1 cellular context compared by ENCODE assay signal in genomic region chr12:132174015-132174660, GRCh38.
TF ChIP-seq lines count a peak whose summit lies in the region.

No MANE protein-coding gene starts in this region.

TF ChIP-seq in HepG2, 621 proteins besides CTCF, POLR2A, EP300 and RAD21:
- TF ChIP-seq CSRNP2 (CRISPR knock-in tag; conservative IDR thresholded peaks at IDR 0.05; ENCODE audit: low read depth), result no peak
- TF ChIP-seq NBN (conservative IDR thresholded peaks at IDR 0.05), result no peak
- no peak for TF ChIP-seq ZNF10 (CRISPR knock-in tag; IDR thresholded peaks at IDR 0.05; ENCODE audit: borderline replicate concordance, low read depth)
- TF ChIP-seq TARDBP (CRISPR knock-in tag; IDR thresholded peaks at IDR 0.05), result no peak
- no peak for TF ChIP-seq ZBTB14 (CRISPR knock-in tag; IDR thresholded peaks at IDR 0.05)
- no peak for TF ChIP-seq ZNF547 (CRISPR knock-in tag; IDR thresholded peaks at IDR 0.05)
- TF ChIP-seq TSC22D2 (CRISPR knock-in tag; IDR thresholded peaks at IDR 0.05; ENCODE audit: borderline replicate concordance), result no peak
- TF ChIP-seq SAFB2 (CRISPR knock-in tag; IDR thresholded peaks at IDR 0.05; ENCODE audit: borderline replicate concordance, low read depth), result no peak
- no peak for TF ChIP-seq ZNF17 (CRISPR knock-in tag; IDR thresholded peaks at IDR 0.05)
- no peak for TF ChIP-seq ZNF30 (CRISPR knock-in tag; IDR thresholded peaks at IDR 0.05)
- TF ChIP-seq MTERF4 (CRISPR knock-in tag; IDR thresholded peaks at IDR 0.05), result no peak
- no peak for TF ChIP-seq GLMP (CRISPR knock-in tag; IDR thresholded peaks at IDR 0.05; ENCODE audit: borderline replicate concordance)
- no peak for TF ChIP-seq NCOR1 (IDR thresholded peaks at IDR 0.05; ENCODE audit: borderline replicate concordance, low read length)
- TF ChIP-seq BRCA1 (CRISPR knock-in tag; IDR thresholded peaks at IDR 0.05), result no peak
